9 cellular contexts compared by ENCODE assay signal in genomic region chr6:46490425-46491200, GRCh38. TPM values are rescaled to one million over a fixed set of nuclear protein-coding genes. Genes with fewer than 3 reads are reported as not detected.
DNase-seq lines count a peak whose midpoint lies in the region; ATAC-seq and TF ChIP-seq lines count a peak whose summit lies in the region.
"Had no signal": no experiment of that assay in that cellular context is flagged by ENCODE, and none has a peak within 500 bp of the region (broad histone marks: within the 10 kb centered on the region; RNA-seq: fewer than 3 reads in every experiment).

No MANE protein-coding gene starts in this region.

- TF ChIP-seq CTCF in astrocyte of the spinal cord (IDR thresholded peaks at IDR 0.05; ENCODE audit: low read depth, low read length): peak; percentile 44

- H3K27me3 ChIP-seq in skeletal muscle tissue (ENCODE audit: control insufficient read depth in 3 of 3, insufficient read depth in 3 of 3, low read length in 3 of 3): no peaks in the 10 kb centered on the region

- H3K27ac ChIP-seq in skeletal muscle tissue (ENCODE audit: low read depth, low read length): peak overlapping the region; percentile 56

- in situ Hi-C loops in Caki2 (cut with HindIII; ENCODE audit: low pct_unique_long_range_greater_than_20kb, low sequenced_read_pairs): no loop called here
- in situ Hi-C loops in astrocyte of the spinal cord (cut with HindIII; ENCODE audit: low sequenced_read_pairs): no loop called here

- H3K9me3 ChIP-seq in skeletal muscle tissue (ENCODE audit: control insufficient read depth in 3 of 3, low read length in 3 of 3): no peaks in the 10 kb centered on the region

- peak overlapping the region; percentile 47 for H3K4me3 ChIP-seq in astrocyte of the spinal cord (ENCODE audit: low read depth, low read length)
- peak overlapping the region; percentile 82 to 87 (median 82) for H3K4me3 ChIP-seq in skeletal muscle tissue (ENCODE audit: low read length in 3 of 3)

- peak overlapping the region; percentile 59 to 83 (median 71) for H3K9ac ChIP-seq in skeletal muscle tissue (ENCODE audit: low read depth in 1 of 3, low read length in 3 of 3)

- H3K4me1 ChIP-seq in skeletal muscle tissue (ENCODE audit: control insufficient read depth in 3 of 3, insufficient read depth in 3 of 3, low read length in 3 of 3): peaks cover 9 to 26% (median 15%) of the 10 kb centered on the region in 3 donors

- H3K36me3 ChIP-seq in skeletal muscle tissue (ENCODE audit: control insufficient read depth in 3 of 3, insufficient read depth in 3 of 3, low read length in 3 of 3): no peaks in the 10 kb centered on the region

- ATAC-seq in GM21367 (IDR thresholded peaks at IDR 0.05; ENCODE audit: unreplicated experiment): no peak

- peak; percentile 18 for DNase-seq in Caki2 (ENCODE audit: low read depth)
- peak; percentile 51 for DNase-seq in HuH-7 (ENCODE audit: low spot score)
- DNase-seq in astrocyte of the spinal cord (ENCODE audit: low read depth, low spot score): no peak
- DNase-seq in iPS-NIHi11 (ENCODE audit: low spot score): peak; percentile 74
- DNase-seq in central memory CD4-positive, alpha-beta T cell: no peak
- DNase-seq in NCI-H2107 (lab: John Stamatoyannopoulos, UW): no peak

RNA-seq across cellular contexts. Expression of gene RCAN2, which starts 0.6 kb away (rescaled TPM):
- total RNA-seq in Caki2 (2014; rRNA removed; shearing (Covaris generic); ENCODE audit: low replicate concordance): 1.8 TPM in 1 of 2 replicates, not detected in the other
- total RNA-seq in skeletal muscle tissue: 1.6 TPM
- total RNA-seq: T-helper 2 cell treated with Interferon-gamma antibody and Interleukin-4, amounts not matched to agents 100 ng/mL and 5 ng/mL, for 36 hours had no signal

Comparison
In these comparisons a context has a peak if more than half of its experiments do, and no peak if none do; other contexts are left out.
1. DNase-seq: peak in Caki2 (single experiment), HuH-7 (single experiment) and iPS-NIHi11 (single experiment); none in astrocyte of the spinal cord (single experiment), central memory CD4-positive, alpha-beta T cell (single experiment) and NCI-H2107 (single experiment).